Comparison of ENCODE assay signal across 14 cellular contexts in genomic region chr7:127667751-127668530, GRCh38. TPM values are rescaled to one million over a fixed set of nuclear protein-coding genes. Genes with fewer than 3 reads are reported as not detected.
DNase-seq lines count a peak whose midpoint lies in the region; ATAC-seq, FAIRE-seq and TF ChIP-seq lines count a peak whose summit lies in the region.
"Had no signal": no experiment of that assay in that cellular context is flagged by ENCODE, and none has a peak within 500 bp of the region (broad histone marks: within the 10 kb centered on the region; RNA-seq: fewer than 3 reads in every experiment).

No MANE protein-coding gene starts in this region.

- no peak overlapping the region for H2AFZ ChIP-seq in GM12878 (ENCODE audit: control insufficient read depth, low read depth, low read length)

- H3K27ac Mint-ChIP-seq in neural crest cell (ENCODE audit: unreplicated experiment), result peak overlapping the region; percentile 32

- CTCF ChIA-PET in GM12878 (lab: Yijun Ruan, JAX), result no interaction called here

- RAD21 ChIA-PET in GM12878 (lab: Charles Lee; ENCODE audit: unreplicated experiment), result no interaction called here

- H3K27me3 ChIP-seq in GM12878 (replicated peaks in 1 of 2; ENCODE audit: control insufficient read depth in 2 of 2, insufficient read depth in 2 of 2, low read length in 1 of 2) (no peaks in the 10 kb centered on the region), sigmoid colon (no peaks in the 10 kb centered on the region), WERI-Rb-1 (ENCODE audit: insufficient read depth, low read depth, severe bottlenecking) (no peaks in the 10 kb centered on the region)

- H4K20me1 ChIP-seq in GM12878 (ENCODE audit: control insufficient read depth, insufficient read depth), result peaks cover 9% of the 10 kb centered on the region

- H3K9ac ChIP-seq in GM12878 (ENCODE audit: control insufficient read depth, insufficient read depth, low read length), result no peak overlapping the region

- TF ChIP-seq CTCF in GM12878 (IDR thresholded peaks at IDR 0.05 in 2 of 3, conservative IDR thresholded peaks at IDR 0.05 in 1 of 3; ENCODE audit: control insufficient read depth in 2 of 3, extremely low read depth in 1 of 3, insufficient read depth in 1 of 3, low read depth in 3 of 3, low read length in 3 of 3), result no peak
- TF ChIP-seq CTCF in neural crest cell (conservative IDR thresholded peaks at IDR 0.05), result no peak
- no peak for TF ChIP-seq CTCF in sigmoid colon (IDR thresholded peaks at IDR 0.05)
- no peak for TF ChIP-seq CTCF in WERI-Rb-1 (IDR thresholded peaks at IDR 0.05; ENCODE audit: low read depth, low read length)

- peaks cover 30% of the 10 kb centered on the region for H3K4me1 Mint-ChIP-seq in neural crest cell

- H3K4me3 Mint-ChIP-seq in neural crest cell, result no peak overlapping the region

- no peaks in the 10 kb centered on the region for H3K9me3 Mint-ChIP-seq in neural crest cell

- H3K4me1 ChIP-seq in GM12878 (ENCODE audit: control insufficient read depth, insufficient read depth, low read length), result no peaks in the 10 kb centered on the region
- H3K4me1 ChIP-seq in sigmoid colon, result peaks cover 0 to 8% (median 3%) of the 10 kb centered on the region in 4 donors

- H3K4me2 ChIP-seq in GM12878 (ENCODE audit: control insufficient read depth, insufficient read depth), result no peak overlapping the region

- TF ChIP-seq RAD21 in GM12878 (IDR thresholded peaks at IDR 0.05; ENCODE audit: insufficient read depth, low read depth, low read length), result no peak

- peaks cover 87% of the 10 kb centered on the region for H3K79me2 ChIP-seq in GM12878 (ENCODE audit: control insufficient read depth, insufficient read depth, low read length)

- FAIRE-seq in GM12878 (lab: Jason Lieb, UNC), result peak; percentile 68

- H3K27me3 Mint-ChIP-seq in neural crest cell (ENCODE audit: low read depth), result no peaks in the 10 kb centered on the region

- H3K4me3 ChIP-seq in GM12878 (no peak overlapping the region), sigmoid colon (no peak overlapping the region), WERI-Rb-1 (ENCODE audit: low read depth, low read length) (no peak overlapping the region)

- peaks cover 5 to 15% of the 10 kb centered on the region in 2 experiments; a peak in 3 of 4 replicates for H3K36me3 ChIP-seq in GM12878 (ENCODE audit: control insufficient read depth in 2 of 2, insufficient read depth in 2 of 2, low read length in 1 of 2)
- H3K36me3 ChIP-seq in sigmoid colon, result no peaks in the 10 kb centered on the region
- H3K36me3 ChIP-seq in WERI-Rb-1, result no peaks in the 10 kb centered on the region; the same call in 1 of the 2 replicates

- WGBS in GM12878 (ENCODE audit: insufficient coverage, insufficient replicate concordance, low lambda C conversion rate, missing lambda C conversion rate), result 51% methylated on average over 3 of the region's 3 CpGs
- 88% methylated on average over 3 of the region's 3 CpGs for WGBS in sigmoid colon, 2 donors

- SMC1A ChIA-PET in GM12878 (lab: Charles Lee; ENCODE audit: uncharacterized antibody, unreplicated experiment), result no interaction called here

- H3K9me3 ChIP-seq in GM12878 (replicated peaks; ENCODE audit: control insufficient read depth, insufficient read depth, low read length), result 0 out of 3 replicates have a peak, but pooled peaks cover 2% of the 10 kb centered on the region
- no peaks in the 10 kb centered on the region for H3K9me3 ChIP-seq in sigmoid colon
- H3K9me3 ChIP-seq in WERI-Rb-1 (ENCODE audit: severe bottlenecking), result no peaks in the 10 kb centered on the region

- intact Hi-C loops in GM12878 (cut with micrococcal nuclease; ENCODE audit: unreplicated experiment) (no loop called here), sigmoid colon (cut with DNase I) (no loop called here)

- no TSS peak for BruUV-seq in GM12878 (replicated peaks; lab: Mats Ljungman, UMichigan)

- TF ChIP-seq POLR2A in GM12878 (IDR thresholded peaks at IDR 0.05; ENCODE audit: low read depth, low read length) (no peak), sigmoid colon (IDR thresholded peaks at IDR 0.05) (no peak)

- peak; percentile 31 for ATAC-seq in GM12878

- in situ Hi-C loops in GM12878 (cut with MboI), result no loop called here

- H3K27ac ChIP-seq in GM12878 (ENCODE audit: control insufficient read depth, insufficient read depth) (no peak overlapping the region), sigmoid colon (no peak overlapping the region), WERI-Rb-1 (no peak overlapping the region)

- POLR2A ChIA-PET in GM12878 (lab: Charles Lee), result no interaction called here

- TF ChIP-seq EP300 in GM12878 (IDR thresholded peaks at IDR 0.05; ENCODE audit: borderline replicate concordance in 1 of 2, control insufficient read depth in 1 of 2, low read depth in 2 of 2, low read length in 2 of 2) (no peak), sigmoid colon (IDR thresholded peaks at IDR 0.05) (no peak)

- peaks cover 6% of the 10 kb centered on the region for H3K36me3 Mint-ChIP-seq in neural crest cell (ENCODE audit: low read depth)

- DNase-seq in SKM-1 treated with dmso at 0.1 percent for 144 hours (lab: John Stamatoyannopoulos, UW; ENCODE audit: unreplicated experiment) (peak; percentile 3), SKM-1 (lab: John Stamatoyannopoulos, UW; ENCODE audit: unreplicated experiment) (no peak), MV-4-11 (lab: John Stamatoyannopoulos, UW) (peak; percentile 75), GM12878 (ENCODE audit: low read depth, low spot score) (no peak), neural crest cell (ENCODE audit: low read depth, low spot score) (no peak), sigmoid colon (no peak), WERI-Rb-1 (no peak), NCI-H524 treated with DMSO at 0.1 percent for 48 hours (lab: John Stamatoyannopoulos, UW) (no peak)
- DNase-seq: 8988T, GDM1, GOT3, NCI-H82 had no signal

TF ChIP-seq in GM12878, 131 proteins besides CTCF, POLR2A, EP300 and RAD21 (continues in another document):
- TF ChIP-seq SKIL (IDR thresholded peaks at IDR 0.05; ENCODE audit: low read depth, poor library complexity, severe bottlenecking) (no peak), WRNIP1 (IDR thresholded peaks at IDR 0.05; ENCODE audit: borderline replicate concordance, low read depth, low read length) (no peak), FOS (IDR thresholded peaks at IDR 0.05; ENCODE audit: borderline replicate concordance, extremely low read depth, insufficient read length) (no peak)

RNA-seq across cellular contexts. Expression of gene SND1, which starts 15.9 kb away (rescaled TPM):
- total RNA-seq in GM12878 (2013; cell fraction: nucleolus; rRNA removed), result 424 and 437 TPM in 2 replicates
- total RNA-seq in GM12878 (2014; rRNA removed) (172 and 173 TPM in 2 replicates), GM12878 (2014; rRNA removed; fragmentation: Illumina TruSeq; extraction: Trizol) (137 and 139 TPM in 2 replicates), GM12878 (2021) (269 and 270 TPM in 2 replicates), neural crest cell (184 and 188 TPM in 2 replicates), sigmoid colon (10 to 100 TPM; 63.5 to 83.1 (median 74.2) TPM)
- polyA plus RNA-seq in GM12878 (2011; ENCODE audit: low read depth), result 112 TPM
- polyA plus RNA-seq in GM12878 (2011; rRNA removed) (130 and 139 TPM in 2 replicates), GM12878 (2014; fragmentation: Illumina TruSeq; extraction: Trizol) (152 and 163 TPM in 2 replicates), GM12878 (2014; fragmentation: Nextera tagmentation; extraction: Ambion mirVana) (10 to 100 TPM; 52.4 to 70.0 TPM), GM12878 (2014; rRNA removed) (138 and 161 TPM in 2 replicates), GM12878 (2016; fragmentation: Nextera tagmentation; extraction: Ambion mirVana) (100 to 1,000 TPM; 214 to 230 TPM), sigmoid colon (10 to 100 TPM; 30.6 to 93.4 (median 36.5) TPM)
- 129 and 148 TPM in 2 replicates for polyA plus RNA-seq in GM12878 (2011; cell fraction: cytosol; rRNA removed)
- 132 and 140 TPM in 2 replicates for polyA plus RNA-seq in GM12878 (2011; cell fraction: nucleus; rRNA removed)
- polyA plus RNA-seq in GM12878 (2012), result 186 and 194 TPM in 2 replicates
- polyA minus RNA-seq in GM12878 (2011; rRNA and poly(A)+ RNA removed), result 228 and 274 TPM in 2 replicates
- 87.9 and 101 TPM in 2 replicates for polyA minus RNA-seq in GM12878 (2011; cell fraction: cytosol; rRNA and poly(A)+ RNA removed)
- 129 and 207 TPM in 2 replicates for polyA minus RNA-seq in GM12878 (2011; cell fraction: nucleus; rRNA and poly(A)+ RNA removed)

RNA-seq across cellular contexts. Expression of gene PAX4, which starts 50.0 kb away (rescaled TPM):
- total RNA-seq in GM12878 (2013; cell fraction: nucleolus; rRNA removed), result not detected in 2 replicates
- total RNA-seq in GM12878 (2014; rRNA removed) (not detected in 2 replicates), GM12878 (2014; rRNA removed; fragmentation: Illumina TruSeq; extraction: Trizol) (not detected in 2 replicates), GM12878 (2021) (not detected in 2 replicates), neural crest cell (not detected in 2 replicates), sigmoid colon (not detected)
- polyA plus RNA-seq in GM12878 (2011; ENCODE audit: low read depth), result not detected
- polyA plus RNA-seq in GM12878 (2011; rRNA removed) (0.14 and 0.27 TPM in 2 replicates), GM12878 (2014; fragmentation: Illumina TruSeq; extraction: Trizol) (not detected in 2 replicates), GM12878 (2014; fragmentation: Nextera tagmentation; extraction: Ambion mirVana) (not detected), GM12878 (2014; rRNA removed) (not detected in 2 replicates), GM12878 (2016; fragmentation: Nextera tagmentation; extraction: Ambion mirVana) (not detected), sigmoid colon (1 to 10 TPM in 1 of 3 donors, under 1 TPM in 2; 0.13 to 1.2 (median 0.46) TPM)
- polyA plus RNA-seq in GM12878 (2011; cell fraction: cytosol; rRNA removed), result 0.28 and 0.40 TPM in 2 replicates
- polyA plus RNA-seq in GM12878 (2011; cell fraction: nucleus; rRNA removed), result 2.4 and 3.0 TPM in 2 replicates
- not detected in 2 replicates for polyA plus RNA-seq in GM12878 (2012)
- 0.37 and 0.46 TPM in 2 replicates for polyA minus RNA-seq in GM12878 (2011; rRNA and poly(A)+ RNA removed)
- not detected in 2 replicates for polyA minus RNA-seq in GM12878 (2011; cell fraction: cytosol; rRNA and poly(A)+ RNA removed)
- 0.36 and 0.57 TPM in 2 replicates for polyA minus RNA-seq in GM12878 (2011; cell fraction: nucleus; rRNA and poly(A)+ RNA removed)
- total RNA-seq: liver, renal cortical epithelial cell had no signal
- polyA plus RNA-seq: liver had no signal

Comparison
In these comparisons a context has a peak if more than half of its experiments do, and no peak if none do; other contexts are left out.
1. DNase-seq: peak in SKM-1 treated with dmso at 0.1 percent for 144 hours (single experiment) and MV-4-11 (single experiment); none in SKM-1 (single experiment), GM12878 (single experiment), neural crest cell (single experiment), sigmoid colon (single experiment), WERI-Rb-1 (single experiment) and NCI-H524 treated with DMSO at 0.1 percent for 48 hours (single experiment).